In genomic region chr12:48851883-48852733, GRCh38 we compare ENCODE assay signal across 1 cellular context.
TF ChIP-seq lines count a peak whose summit lies in the region.

TSS of gene DDX23 (minus strand) at chr12:48852163. CDS start at chr12:48845782, 6,381 bp downstream.

TF ChIP-seq in HepG2, 621 proteins besides CTCF, POLR2A, EP300 and RAD21 (continued from another document and continues in another):
- peak; percentile 94 for TF ChIP-seq ZNF275 (CRISPR knock-in tag; IDR thresholded peaks at IDR 0.05; ENCODE audit: borderline replicate concordance)
- TF ChIP-seq, protein P1, sequence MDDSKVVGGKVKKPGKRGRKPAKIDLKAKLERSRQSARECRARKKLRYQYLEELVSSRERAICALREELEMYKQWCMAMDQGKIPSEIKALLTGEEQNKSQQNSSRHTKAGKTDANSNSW (CRISPR knock-in tag; IDR thresholded peaks at IDR 0.05; ENCODE audit: borderline replicate concordance) = 0 out of 2 replicates have a peak, but pooled peaks have one; percentile 60
- TF ChIP-seq, protein P2, sequence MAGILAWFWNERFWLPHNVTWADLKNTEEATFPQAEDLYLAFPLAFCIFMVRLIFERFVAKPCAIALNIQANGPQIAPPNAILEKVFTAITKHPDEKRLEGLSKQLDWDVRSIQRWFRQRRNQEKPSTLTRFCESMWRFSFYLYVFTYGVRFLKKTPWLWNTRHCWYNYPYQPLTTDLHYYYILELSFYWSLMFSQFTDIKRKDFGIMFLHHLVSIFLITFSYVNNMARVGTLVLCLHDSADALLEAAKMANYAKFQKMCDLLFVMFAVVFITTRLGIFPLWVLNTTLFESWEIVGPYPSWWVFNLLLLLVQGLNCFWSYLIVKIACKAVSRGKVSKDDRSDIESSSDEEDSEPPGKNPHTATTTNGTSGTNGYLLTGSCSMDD (CRISPR knock-in tag; IDR thresholded peaks at IDR 0.05) = 0 out of 2 replicates have a peak, but pooled peaks have one; percentile 24
- TF ChIP-seq AGO1 (IDR thresholded peaks at IDR 0.05; ENCODE audit: low read depth, low read length, poor library complexity, severe bottlenecking) = peak; percentile 58
- no peak for TF ChIP-seq RARA (CRISPR knock-in tag; IDR thresholded peaks at IDR 0.05)
- TF ChIP-seq ZNF772 (CRISPR knock-in tag; IDR thresholded peaks at IDR 0.05) = no peak
- TF ChIP-seq CEBPB (IDR thresholded peaks at IDR 0.05; ENCODE audit: borderline replicate concordance, low read depth, low read length) = no peak
- TF ChIP-seq NBN (conservative IDR thresholded peaks at IDR 0.05) = no peak
- TF ChIP-seq MED8 (CRISPR knock-in tag; IDR thresholded peaks at IDR 0.05; ENCODE audit: insufficient replicate concordance) = no peak
- no peak for TF ChIP-seq FIP1L1 (IDR thresholded peaks at IDR 0.05; ENCODE audit: borderline replicate concordance, insufficient read depth, low read depth, low read length)
- peak; percentile 42 for TF ChIP-seq MYPOP (CRISPR knock-in tag; IDR thresholded peaks at IDR 0.05)
- TF ChIP-seq, protein P3, sequence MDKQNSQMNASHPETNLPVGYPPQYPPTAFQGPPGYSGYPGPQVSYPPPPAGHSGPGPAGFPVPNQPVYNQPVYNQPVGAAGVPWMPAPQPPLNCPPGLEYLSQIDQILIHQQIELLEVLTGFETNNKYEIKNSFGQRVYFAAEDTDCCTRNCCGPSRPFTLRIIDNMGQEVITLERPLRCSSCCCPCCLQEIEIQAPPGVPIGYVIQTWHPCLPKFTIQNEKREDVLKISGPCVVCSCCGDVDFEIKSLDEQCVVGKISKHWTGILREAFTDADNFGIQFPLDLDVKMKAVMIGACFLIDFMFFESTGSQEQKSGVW (CRISPR knock-in tag; IDR thresholded peaks at IDR 0.05; ENCODE audit: borderline replicate concordance) = no peak
- TF ChIP-seq MED1 (CRISPR knock-in tag; IDR thresholded peaks at IDR 0.05) = peak; percentile 3; the same call in 1 of the 2 replicates
- TF ChIP-seq ZNF230 (CRISPR knock-in tag; IDR thresholded peaks at IDR 0.05) = peak; percentile 79
- no peak for TF ChIP-seq ONECUT2 (CRISPR knock-in tag; IDR thresholded peaks at IDR 0.05)
- no peak for TF ChIP-seq ATAD3A (CRISPR knock-in tag; IDR thresholded peaks at IDR 0.05)
- TF ChIP-seq, protein P4, sequence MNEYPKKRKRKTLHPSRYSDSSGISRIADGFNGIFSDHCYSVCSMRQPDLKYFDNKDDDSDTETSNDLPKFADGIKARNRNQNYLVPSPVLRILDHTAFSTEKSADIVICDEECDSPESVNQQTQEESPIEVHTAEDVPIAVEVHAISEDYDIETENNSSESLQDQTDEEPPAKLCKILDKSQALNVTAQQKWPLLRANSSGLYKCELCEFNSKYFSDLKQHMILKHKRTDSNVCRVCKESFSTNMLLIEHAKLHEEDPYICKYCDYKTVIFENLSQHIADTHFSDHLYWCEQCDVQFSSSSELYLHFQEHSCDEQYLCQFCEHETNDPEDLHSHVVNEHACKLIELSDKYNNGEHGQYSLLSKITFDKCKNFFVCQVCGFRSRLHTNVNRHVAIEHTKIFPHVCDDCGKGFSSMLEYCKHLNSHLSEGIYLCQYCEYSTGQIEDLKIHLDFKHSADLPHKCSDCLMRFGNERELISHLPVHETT (CRISPR knock-in tag; conservative IDR thresholded peaks at IDR 0.05) = no peak; the same call in 1 of the 2 replicates
- peak; percentile 70 for TF ChIP-seq FOXP4 (CRISPR knock-in tag; IDR thresholded peaks at IDR 0.05)
- no peak for TF ChIP-seq ZNF430 (CRISPR knock-in tag; IDR thresholded peaks at IDR 0.05)
- peak; percentile 74 for TF ChIP-seq ZNF589 (CRISPR knock-in tag; conservative IDR thresholded peaks at IDR 0.05)
- TF ChIP-seq SRSF1 (optimal IDR thresholded peaks at IDR 0.05; ENCODE audit: low read depth, low read length) = peak; percentile 99
- TF ChIP-seq RBFOX2 (IDR thresholded peaks at IDR 0.05; ENCODE audit: low read depth, low read length) = peak; percentile 93
- TF ChIP-seq, protein P5, sequence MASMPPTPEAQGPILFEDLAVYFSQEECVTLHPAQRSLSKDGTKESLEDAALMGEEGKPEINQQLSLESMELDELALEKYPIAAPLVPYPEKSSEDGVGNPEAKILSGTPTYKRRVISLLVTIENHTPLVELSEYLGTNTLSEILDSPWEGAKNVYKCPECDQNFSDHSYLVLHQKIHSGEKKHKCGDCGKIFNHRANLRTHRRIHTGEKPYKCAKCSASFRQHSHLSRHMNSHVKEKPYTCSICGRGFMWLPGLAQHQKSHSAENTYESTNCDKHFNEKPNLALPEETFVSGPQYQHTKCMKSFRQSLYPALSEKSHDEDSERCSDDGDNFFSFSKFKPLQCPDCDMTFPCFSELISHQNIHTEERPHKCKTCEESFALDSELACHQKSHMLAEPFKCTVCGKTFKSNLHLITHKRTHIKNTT (CRISPR knock-in tag; IDR thresholded peaks at IDR 0.05) = 0 out of 2 replicates have a peak, but pooled peaks have one; percentile 91
- no peak for TF ChIP-seq BCL6 (CRISPR knock-in tag; IDR thresholded peaks at IDR 0.05)
- no peak for TF ChIP-seq ZBTB44 (CRISPR knock-in tag; IDR thresholded peaks at IDR 0.05)
- TF ChIP-seq, protein P6, sequence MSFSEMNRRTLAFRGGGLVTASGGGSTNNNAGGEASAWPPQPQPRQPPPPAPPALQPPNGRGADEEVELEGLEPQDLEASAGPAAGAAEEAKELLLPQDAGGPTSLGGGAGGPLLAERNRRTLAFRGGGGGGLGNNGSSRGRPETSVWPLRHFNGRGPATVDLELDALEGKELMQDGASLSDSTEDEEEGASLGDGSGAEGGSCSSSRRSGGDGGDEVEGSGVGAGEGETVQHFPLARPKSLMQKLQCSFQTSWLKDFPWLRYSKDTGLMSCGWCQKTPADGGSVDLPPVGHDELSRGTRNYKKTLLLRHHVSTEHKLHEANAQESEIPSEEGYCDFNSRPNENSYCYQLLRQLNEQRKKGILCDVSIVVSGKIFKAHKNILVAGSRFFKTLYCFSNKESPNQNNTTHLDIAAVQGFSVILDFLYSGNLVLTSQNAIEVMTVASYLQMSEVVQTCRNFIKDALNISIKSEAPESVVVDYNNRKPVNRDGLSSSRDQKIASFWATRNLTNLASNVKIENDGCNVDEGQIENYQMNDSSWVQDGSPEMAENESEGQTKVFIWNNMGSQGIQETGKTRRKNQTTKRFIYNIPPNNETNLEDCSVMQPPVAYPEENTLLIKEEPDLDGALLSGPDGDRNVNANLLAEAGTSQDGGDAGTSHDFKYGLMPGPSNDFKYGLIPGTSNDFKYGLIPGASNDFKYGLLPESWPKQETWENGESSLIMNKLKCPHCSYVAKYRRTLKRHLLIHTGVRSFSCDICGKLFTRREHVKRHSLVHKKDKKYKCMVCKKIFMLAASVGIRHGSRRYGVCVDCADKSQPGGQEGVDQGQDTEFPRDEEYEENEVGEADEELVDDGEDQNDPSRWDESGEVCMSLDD (CRISPR knock-in tag; IDR thresholded peaks at IDR 0.05; ENCODE audit: borderline replicate concordance) = no peak; the same call in 1 of the 2 replicates
- TF ChIP-seq, protein P7, sequence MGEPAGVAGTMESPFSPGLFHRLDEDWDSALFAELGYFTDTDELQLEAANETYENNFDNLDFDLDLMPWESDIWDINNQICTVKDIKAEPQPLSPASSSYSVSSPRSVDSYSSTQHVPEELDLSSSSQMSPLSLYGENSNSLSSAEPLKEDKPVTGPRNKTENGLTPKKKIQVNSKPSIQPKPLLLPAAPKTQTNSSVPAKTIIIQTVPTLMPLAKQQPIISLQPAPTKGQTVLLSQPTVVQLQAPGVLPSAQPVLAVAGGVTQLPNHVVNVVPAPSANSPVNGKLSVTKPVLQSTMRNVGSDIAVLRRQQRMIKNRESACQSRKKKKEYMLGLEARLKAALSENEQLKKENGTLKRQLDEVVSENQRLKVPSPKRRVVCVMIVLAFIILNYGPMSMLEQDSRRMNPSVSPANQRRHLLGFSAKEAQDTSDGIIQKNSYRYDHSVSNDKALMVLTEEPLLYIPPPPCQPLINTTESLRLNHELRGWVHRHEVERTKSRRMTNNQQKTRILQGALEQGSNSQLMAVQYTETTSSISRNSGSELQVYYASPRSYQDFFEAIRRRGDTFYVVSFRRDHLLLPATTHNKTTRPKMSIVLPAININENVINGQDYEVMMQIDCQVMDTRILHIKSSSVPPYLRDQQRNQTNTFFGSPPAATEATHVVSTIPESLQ (CRISPR knock-in tag; conservative IDR thresholded peaks at IDR 0.05) = no peak
- peak; percentile 96 for TF ChIP-seq HDAC1 (CRISPR knock-in tag; IDR thresholded peaks at IDR 0.05)
- peak; percentile 36; the same call in 1 of the 2 replicates for TF ChIP-seq ZNF607 (CRISPR knock-in tag; IDR thresholded peaks at IDR 0.05; ENCODE audit: borderline replicate concordance)
- peak; percentile 39; the same call in 1 of the 2 replicates for TF ChIP-seq RCOR2 (CRISPR knock-in tag; IDR thresholded peaks at IDR 0.05)
- no peak for TF ChIP-seq PRPF4 (IDR thresholded peaks at IDR 0.05; ENCODE audit: low read depth, low read length, poor library complexity, severe bottlenecking)
- TF ChIP-seq, protein P8, sequence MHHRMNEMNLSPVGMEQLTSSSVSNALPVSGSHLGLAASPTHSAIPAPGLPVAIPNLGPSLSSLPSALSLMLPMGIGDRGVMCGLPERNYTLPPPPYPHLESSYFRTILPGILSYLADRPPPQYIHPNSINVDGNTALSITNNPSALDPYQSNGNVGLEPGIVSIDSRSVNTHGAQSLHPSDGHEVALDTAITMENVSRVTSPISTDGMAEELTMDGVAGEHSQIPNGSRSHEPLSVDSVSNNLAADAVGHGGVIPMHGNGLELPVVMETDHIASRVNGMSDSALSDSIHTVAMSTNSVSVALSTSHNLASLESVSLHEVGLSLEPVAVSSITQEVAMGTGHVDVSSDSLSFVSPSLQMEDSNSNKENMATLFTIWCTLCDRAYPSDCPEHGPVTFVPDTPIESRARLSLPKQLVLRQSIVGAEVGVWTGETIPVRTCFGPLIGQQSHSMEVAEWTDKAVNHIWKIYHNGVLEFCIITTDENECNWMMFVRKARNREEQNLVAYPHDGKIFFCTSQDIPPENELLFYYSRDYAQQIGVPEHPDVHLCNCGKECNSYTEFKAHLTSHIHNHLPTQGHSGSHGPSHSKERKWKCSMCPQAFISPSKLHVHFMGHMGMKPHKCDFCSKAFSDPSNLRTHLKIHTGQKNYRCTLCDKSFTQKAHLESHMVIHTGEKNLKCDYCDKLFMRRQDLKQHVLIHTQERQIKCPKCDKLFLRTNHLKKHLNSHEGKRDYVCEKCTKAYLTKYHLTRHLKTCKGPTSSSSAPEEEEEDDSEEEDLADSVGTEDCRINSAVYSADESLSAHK (CRISPR knock-in tag; IDR thresholded peaks at IDR 0.05; ENCODE audit: borderline replicate concordance) = no peak
- TF ChIP-seq, protein P9, sequence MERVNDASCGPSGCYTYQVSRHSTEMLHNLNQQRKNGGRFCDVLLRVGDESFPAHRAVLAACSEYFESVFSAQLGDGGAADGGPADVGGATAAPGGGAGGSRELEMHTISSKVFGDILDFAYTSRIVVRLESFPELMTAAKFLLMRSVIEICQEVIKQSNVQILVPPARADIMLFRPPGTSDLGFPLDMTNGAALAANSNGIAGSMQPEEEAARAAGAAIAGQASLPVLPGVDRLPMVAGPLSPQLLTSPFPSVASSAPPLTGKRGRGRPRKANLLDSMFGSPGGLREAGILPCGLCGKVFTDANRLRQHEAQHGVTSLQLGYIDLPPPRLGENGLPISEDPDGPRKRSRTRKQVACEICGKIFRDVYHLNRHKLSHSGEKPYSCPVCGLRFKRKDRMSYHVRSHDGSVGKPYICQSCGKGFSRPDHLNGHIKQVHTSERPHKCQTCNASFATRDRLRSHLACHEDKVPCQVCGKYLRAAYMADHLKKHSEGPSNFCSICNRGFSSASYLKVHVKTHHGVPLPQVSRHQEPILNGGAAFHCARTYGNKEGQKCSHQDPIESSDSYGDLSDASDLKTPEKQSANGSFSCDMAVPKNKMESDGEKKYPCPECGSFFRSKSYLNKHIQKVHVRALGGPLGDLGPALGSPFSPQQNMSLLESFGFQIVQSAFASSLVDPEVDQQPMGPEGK (CRISPR knock-in tag; IDR thresholded peaks at IDR 0.05) = peak; percentile 98
- TF ChIP-seq SNAPC2 (CRISPR knock-in tag; IDR thresholded peaks at IDR 0.05) = no peak
- no peak for TF ChIP-seq FLYWCH1 (CRISPR knock-in tag; IDR thresholded peaks at IDR 0.05)
- no peak for TF ChIP-seq HHEX (CRISPR knock-in tag; IDR thresholded peaks at IDR 0.05)
- peak; percentile 83 for TF ChIP-seq POLR2G (IDR thresholded peaks at IDR 0.05; ENCODE audit: low read depth, low read length)
- TF ChIP-seq ZNF788 (CRISPR knock-in tag; IDR thresholded peaks at IDR 0.05; ENCODE audit: borderline replicate concordance) = no peak; the same call in 1 of the 2 replicates
- TF ChIP-seq JUNB (CRISPR knock-in tag; IDR thresholded peaks at IDR 0.05; ENCODE audit: borderline replicate concordance) = no peak
